ENCODE assay signal across 1 cellular context in the genomic region with DNA sequence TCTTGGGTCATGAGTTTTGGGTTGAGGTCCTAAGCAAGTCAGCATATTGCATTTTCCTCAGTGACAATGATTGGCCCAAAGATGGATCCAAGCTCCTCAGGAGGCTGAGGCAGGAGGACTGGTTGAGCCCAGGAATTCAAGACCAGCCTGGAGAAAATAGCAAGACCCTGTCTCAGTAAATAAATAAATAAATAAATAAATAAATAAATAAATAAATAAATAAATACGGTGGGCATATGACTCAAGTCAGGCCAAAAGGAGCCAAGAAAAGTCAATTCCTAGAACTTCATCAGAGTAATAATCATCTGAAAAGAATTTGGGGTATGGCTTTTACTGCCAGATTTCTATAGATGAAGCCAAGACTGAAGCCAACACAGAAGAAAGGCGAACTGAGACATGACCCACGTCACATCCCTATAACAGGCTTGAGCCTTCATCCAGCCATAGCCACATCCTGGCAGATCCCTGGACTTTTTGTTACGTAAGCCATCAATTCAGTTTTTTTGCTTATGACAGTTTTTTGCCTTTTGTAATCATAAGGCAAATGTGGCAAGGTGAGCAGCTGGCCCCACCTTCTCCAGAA.
TF ChIP-seq lines count a peak whose summit lies in the region.

No MANE protein-coding gene starts in this region.

TF ChIP-seq in HEK293, 187 proteins besides CTCF, POLR2A, EP300 and RAD21 (continued from another document and continues in another):
- TF ChIP-seq AEBP2 (tag by site-specific recombination; IDR thresholded peaks at IDR 0.05; ENCODE audit: borderline replicate concordance) (no peak), ZNF138 (tag by site-specific recombination; IDR thresholded peaks at IDR 0.05; ENCODE audit: borderline replicate concordance) (no peak), ZNF623 (tag by site-specific recombination; IDR thresholded peaks at IDR 0.05) (peak; percentile 62), IKZF3 (tag by site-specific recombination; IDR thresholded peaks at IDR 0.05) (no peak), ZNF560 (tag by site-specific recombination; IDR thresholded peaks at IDR 0.05; ENCODE audit: borderline replicate concordance) (0 out of 2 replicates have a peak, but pooled peaks have one; percentile 16), MYNN (tag by site-specific recombination; IDR thresholded peaks at IDR 0.05; ENCODE audit: borderline replicate concordance) (no peak), TRIM28 (IDR thresholded peaks at IDR 0.05; ENCODE audit: borderline replicate concordance, low read length) (no peak), ZBTB10 (tag by site-specific recombination; IDR thresholded peaks at IDR 0.05) (no peak), ZNF121 (tag by site-specific recombination; IDR thresholded peaks at IDR 0.05) (no peak), GLI2 (tag by site-specific recombination; IDR thresholded peaks at IDR 0.05; ENCODE audit: borderline replicate concordance, low read depth) (no peak; the same call in 1 of the 2 replicates), ZBTB1 (tag by site-specific recombination; IDR thresholded peaks at IDR 0.05) (no peak), ZBTB21 (tag by site-specific recombination; IDR thresholded peaks at IDR 0.05) (0 out of 2 replicates have a peak, but pooled peaks have one; percentile 44), ATF2 (tag by site-specific recombination; IDR thresholded peaks at IDR 0.05; ENCODE audit: low read depth) (no peak), ZNF341 (tag by site-specific recombination; IDR thresholded peaks at IDR 0.05; ENCODE audit: low read depth) (no peak), YY1 (tag by site-specific recombination; IDR thresholded peaks at IDR 0.05) (no peak), ZNF621 (tag by site-specific recombination; IDR thresholded peaks at IDR 0.05) (no peak), REST (tag by site-specific recombination; IDR thresholded peaks at IDR 0.05) (peak; percentile 48; the same call in 1 of the 2 replicates), ZNF658 (tag by site-specific recombination; IDR thresholded peaks at IDR 0.05) (no peak), ZNF558 (tag by site-specific recombination; IDR thresholded peaks at IDR 0.05) (peak; percentile 39; the same call in 1 of the 2 replicates), ZNF16 (tag by site-specific recombination; IDR thresholded peaks at IDR 0.05; ENCODE audit: low read depth) (no peak), ZNF324 (tag by site-specific recombination; IDR thresholded peaks at IDR 0.05) (no peak), ZNF626 (tag by site-specific recombination; IDR thresholded peaks at IDR 0.05) (no peak), ZNF214 (tag by site-specific recombination; IDR thresholded peaks at IDR 0.05; ENCODE audit: borderline replicate concordance) (no peak), ELK4 (IDR thresholded peaks at IDR 0.05; ENCODE audit: borderline replicate concordance, low read depth, low read length) (no peak), ZNF223 (tag by site-specific recombination; IDR thresholded peaks at IDR 0.05) (no peak), ZBTB17 (tag by site-specific recombination; IDR thresholded peaks at IDR 0.05) (no peak), ZXDB (tag by site-specific recombination; IDR thresholded peaks at IDR 0.05) (no peak), ZNF423 (tag by site-specific recombination; IDR thresholded peaks at IDR 0.05) (no peak), ZNF174 (tag by site-specific recombination; IDR thresholded peaks at IDR 0.05) (no peak), ZNF510 (tag by site-specific recombination; IDR thresholded peaks at IDR 0.05; ENCODE audit: insufficient replicate concordance) (no peak), ZNF350 (tag by site-specific recombination; IDR thresholded peaks at IDR 0.05) (no peak)
- TF ChIP-seq, protein P1, sequence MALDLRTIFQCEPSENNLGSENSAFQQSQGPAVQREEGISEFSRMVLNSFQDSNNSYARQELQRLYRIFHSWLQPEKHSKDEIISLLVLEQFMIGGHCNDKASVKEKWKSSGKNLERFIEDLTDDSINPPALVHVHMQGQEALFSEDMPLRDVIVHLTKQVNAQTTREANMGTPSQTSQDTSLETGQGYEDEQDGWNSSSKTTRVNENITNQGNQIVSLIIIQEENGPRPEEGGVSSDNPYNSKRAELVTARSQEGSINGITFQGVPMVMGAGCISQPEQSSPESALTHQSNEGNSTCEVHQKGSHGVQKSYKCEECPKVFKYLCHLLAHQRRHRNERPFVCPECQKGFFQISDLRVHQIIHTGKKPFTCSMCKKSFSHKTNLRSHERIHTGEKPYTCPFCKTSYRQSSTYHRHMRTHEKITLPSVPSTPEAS (tag by site-specific recombination; IDR thresholded peaks at IDR 0.05) = no peak
- TF ChIP-seq, protein P2, sequence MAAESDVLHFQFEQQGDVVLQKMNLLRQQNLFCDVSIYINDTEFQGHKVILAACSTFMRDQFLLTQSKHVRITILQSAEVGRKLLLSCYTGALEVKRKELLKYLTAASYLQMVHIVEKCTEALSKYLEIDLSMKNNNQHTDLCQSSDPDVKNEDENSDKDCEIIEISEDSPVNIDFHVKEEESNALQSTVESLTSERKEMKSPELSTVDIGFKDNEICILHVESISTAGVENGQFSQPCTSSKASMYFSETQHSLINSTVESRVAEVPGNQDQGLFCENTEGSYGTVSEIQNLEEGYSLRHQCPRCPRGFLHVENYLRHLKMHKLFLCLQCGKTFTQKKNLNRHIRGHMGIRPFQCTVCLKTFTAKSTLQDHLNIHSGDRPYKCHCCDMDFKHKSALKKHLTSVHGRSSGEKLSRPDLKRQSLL (tag by site-specific recombination; IDR thresholded peaks at IDR 0.05) = no peak
- TF ChIP-seq, protein P3, sequence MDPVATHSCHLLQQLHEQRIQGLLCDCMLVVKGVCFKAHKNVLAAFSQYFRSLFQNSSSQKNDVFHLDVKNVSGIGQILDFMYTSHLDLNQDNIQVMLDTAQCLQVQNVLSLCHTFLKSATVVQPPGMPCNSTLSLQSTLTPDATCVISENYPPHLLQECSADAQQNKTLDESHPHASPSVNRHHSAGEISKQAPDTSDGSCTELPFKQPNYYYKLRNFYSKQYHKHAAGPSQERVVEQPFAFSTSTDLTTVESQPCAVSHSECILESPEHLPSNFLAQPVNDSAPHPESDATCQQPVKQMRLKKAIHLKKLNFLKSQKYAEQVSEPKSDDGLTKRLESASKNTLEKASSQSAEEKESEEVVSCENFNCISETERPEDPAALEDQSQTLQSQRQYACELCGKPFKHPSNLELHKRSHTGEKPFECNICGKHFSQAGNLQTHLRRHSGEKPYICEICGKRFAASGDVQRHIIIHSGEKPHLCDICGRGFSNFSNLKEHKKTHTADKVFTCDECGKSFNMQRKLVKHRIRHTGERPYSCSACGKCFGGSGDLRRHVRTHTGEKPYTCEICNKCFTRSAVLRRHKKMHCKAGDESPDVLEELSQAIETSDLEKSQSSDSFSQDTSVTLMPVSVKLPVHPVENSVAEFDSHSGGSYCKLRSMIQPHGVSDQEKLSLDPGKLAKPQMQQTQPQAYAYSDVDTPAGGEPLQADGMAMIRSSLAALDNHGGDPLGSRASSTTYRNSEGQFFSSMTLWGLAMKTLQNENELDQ (tag by site-specific recombination; IDR thresholded peaks at IDR 0.05; ENCODE audit: low read depth) = no peak
- TF ChIP-seq, protein P4, sequence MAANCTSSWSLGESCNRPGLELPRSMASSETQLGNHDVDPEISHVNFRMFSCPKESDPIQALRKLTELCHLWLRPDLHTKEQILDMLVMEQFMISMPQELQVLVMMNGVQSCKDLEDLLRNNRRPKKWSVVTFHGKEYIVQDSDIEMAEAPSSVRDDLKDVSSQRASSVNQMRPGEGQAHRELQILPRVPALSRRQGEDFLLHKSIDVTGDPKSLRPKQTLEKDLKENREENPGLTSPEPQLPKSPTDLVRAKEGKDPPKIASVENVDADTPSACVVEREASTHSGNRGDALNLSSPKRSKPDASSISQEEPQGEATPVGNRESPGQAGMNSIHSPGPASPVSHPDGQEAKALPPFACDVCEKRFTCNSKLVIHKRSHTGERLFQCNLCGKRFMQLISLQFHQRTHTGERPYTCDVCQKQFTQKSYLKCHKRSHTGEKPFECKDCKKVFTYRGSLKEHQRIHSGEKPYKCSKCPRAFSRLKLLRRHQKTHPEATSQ (tag by site-specific recombination; IDR thresholded peaks at IDR 0.05) = no peak
